ENCODE assay signal across 9 cellular contexts in the genomic region with DNA sequence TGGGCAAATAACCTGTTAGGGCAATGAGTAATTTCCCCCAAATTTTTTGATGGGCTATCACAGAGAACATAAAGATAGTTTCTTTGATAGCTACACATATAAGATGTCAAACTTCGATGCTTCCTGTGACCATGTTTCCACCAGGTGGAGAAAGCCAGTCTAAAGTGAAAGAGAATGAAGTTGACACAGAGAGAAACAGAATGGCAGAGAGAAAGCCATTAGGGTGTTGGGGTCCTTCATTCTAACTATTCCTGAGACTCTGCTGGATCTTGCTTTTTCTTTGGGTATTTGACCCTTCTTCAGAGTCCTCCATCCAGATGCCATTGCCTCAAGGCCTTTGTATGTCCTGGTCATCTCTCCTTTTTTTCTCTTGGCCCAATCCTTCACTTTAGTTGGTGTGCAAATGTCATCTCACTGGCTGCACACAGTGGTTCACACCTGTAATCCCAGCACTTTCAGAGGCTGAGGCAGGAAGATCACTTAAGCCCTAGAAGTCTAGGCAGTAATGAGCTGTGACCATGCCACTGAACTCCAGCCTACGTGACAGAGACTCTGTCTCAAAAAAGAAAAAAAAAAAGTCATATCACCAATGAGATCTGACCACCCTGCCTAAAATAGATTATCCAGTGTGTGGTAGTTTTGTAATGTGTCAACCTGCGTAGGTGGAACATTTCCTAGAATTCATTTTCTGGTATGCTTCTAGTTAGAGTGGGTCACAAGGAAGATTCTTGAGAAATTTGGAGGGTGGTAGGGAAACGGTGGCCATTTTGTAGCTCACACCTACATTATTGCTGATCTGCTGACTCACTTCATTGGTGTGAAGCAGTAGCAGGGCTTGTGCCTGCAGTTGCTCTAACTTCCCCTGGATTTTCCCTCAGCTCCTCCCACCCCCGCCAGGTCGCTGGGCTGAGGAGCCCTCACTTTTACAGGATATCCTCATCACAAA. TPM values are rescaled to one million over a fixed set of nuclear protein-coding genes. Genes with fewer than 3 reads are reported as not detected.
A peak's percentile ranks its signal among the peaks of the same experiment; 100 is the strongest.
DNase-seq lines count a peak whose midpoint lies in the region; ATAC-seq and TF ChIP-seq lines count a peak whose summit lies in the region.
"Had no signal": no experiment of that assay in that cellular context is flagged by ENCODE, and none has a peak within 500 bp of the region (broad histone marks: within the 10 kb centered on the region; RNA-seq: fewer than 3 reads in every experiment).

No MANE protein-coding gene starts in this region.

- DNase-seq in activated CD8-positive, alpha-beta memory T cell treated with anti-CD3 and anti-CD28 coated beads, Interleukin-2, amount 50 U/mL, for 48 hours = peak; percentile 79
- DNase-seq in stimulated activated CD4-positive, alpha-beta T cell treated with anti-CD3 and anti-CD28 coated beads, TNF-alpha, amount 100 ng/mL, for 48 hours (ENCODE audit: low read depth in 3 of 3) = peak; percentile 62 to 70 (median 68)
- DNase-seq in BE2C (no peak), NCI-H526 treated with DMSO at 0.1 percent for 48 hours (lab: John Stamatoyannopoulos, UW) (no peak), cerebellum (ENCODE audit: low spot score) (no peak), anterior cingulate cortex (lab: John Stamatoyannopoulos, UW) (no peak)
- DNase-seq: NCI-H1694 treated with DMSO at 0.1 percent for 48 hours had no signal

- no peaks in the 10 kb centered on the region for H3K36me3 ChIP-seq in BE2C

- ATAC-seq in GM19328 (IDR thresholded peaks at IDR 0.05; ENCODE audit: unreplicated experiment) = peak; percentile 59
- ATAC-seq in HG03045 (IDR thresholded peaks at IDR 0.05; ENCODE audit: unreplicated experiment) = peak; percentile 77

- H3K4me3 ChIP-seq in BE2C (ENCODE audit: low read depth, low read length) = no peak overlapping the region

- H3K4me1 ChIP-seq in BE2C = no peaks in the 10 kb centered on the region

- no peaks in the 10 kb centered on the region for H3K9me3 ChIP-seq in BE2C

- TF ChIP-seq CTCF in BE2C (IDR thresholded peaks at IDR 0.05; ENCODE audit: low read depth, low read length) = no peak

- H3K27me3 ChIP-seq in BE2C = no peaks in the 10 kb centered on the region; the same call in 1 of the 2 replicates

RNA-seq across cellular contexts. Expression of a gene that starts 20.8 kb away (rescaled TPM):
- polyA plus RNA-seq in BE2C (2012; ENCODE audit: insufficient read depth, insufficient read length, low read depth) = 31.4 TPM
- 140 TPM for total RNA-seq in cerebellum

Comparison
In these comparisons a context has a peak if more than half of its experiments do, and no peak if none do; other contexts are left out.
1. DNase-seq: peak in activated CD8-positive, alpha-beta memory T cell treated with anti-CD3 and anti-CD28 coated beads, Interleukin-2, amount 50 U/mL, for 48 hours (single experiment) and stimulated activated CD4-positive, alpha-beta T cell treated with anti-CD3 and anti-CD28 coated beads, TNF-alpha, amount 100 ng/mL, for 48 hours (3 of 3); none in BE2C (single experiment), NCI-H526 treated with DMSO at 0.1 percent for 48 hours (single experiment), cerebellum (single experiment) and anterior cingulate cortex (0 of 58).